ENCODE assay signal across 21 cellular contexts in genomic region chr7:100040575-100040974, GRCh38. TPM values are rescaled to one million over a fixed set of nuclear protein-coding genes. Genes with fewer than 3 reads are reported as not detected.
DNase-seq lines count a peak whose midpoint lies in the region; ATAC-seq and TF ChIP-seq lines count a peak whose summit lies in the region.
"Had no signal": no experiment of that assay in that cellular context is flagged by ENCODE, and none has a peak within 500 bp of the region (broad histone marks: within the 10 kb centered on the region; RNA-seq: fewer than 3 reads in every experiment).

No MANE protein-coding gene starts in this region.

- DNase-seq in activated CD8-positive, alpha-beta T cell treated with anti-CD3 and anti-CD28 coated beads, Interleukin-2, amount 10 ng/mL, durations not matched to agents 7 days and 5 days: peak; percentile 29
- DNase-seq in activated CD8-positive, alpha-beta T cell treated with anti-CD3 and anti-CD28 coated beads for 36 hours: no peak
- DNase-seq in naive thymus-derived CD8-positive, alpha-beta T cell: no peak
- DNase-seq in NK-92 (lab: John Stamatoyannopoulos, UW; ENCODE audit: unreplicated experiment): no peak
- no peak for DNase-seq in COR-L47 (lab: John Stamatoyannopoulos, UW)
- DNase-seq: 8988T; KG1; NCI-H1048; NCI-H146; NCI-H2081 treated with DMSO at 0.1 percent for 48 hours; NCI-H2227 treated with DMSO at 0.1 percent for 48 hours; NCI-H526 treated with DMSO at 0.1 percent for 48 hours; NK-92 treated with Interleukin-12 subunit alpha and Interleukin-12 subunit beta, amount 100 ng/mL, for 24 hours had no signal

- H3K9ac ChIP-seq in HUES48 (ENCODE audit: low read depth, low read length): no peak overlapping the region

- ATAC-seq in activated CD8-positive, alpha-beta T cell treated with anti-CD3 and anti-CD28 coated beads, Interleukin-2, amount 10 ng/mL, durations not matched to agents 7 days and 5 days: peak; percentile 56
- no peak for ATAC-seq in activated CD8-positive, alpha-beta T cell treated with anti-CD3 and anti-CD28 coated beads for 36 hours
- ATAC-seq in naive thymus-derived CD8-positive, alpha-beta T cell: peak; percentile 47 to 68
- no peak for ATAC-seq in GM21526 (IDR thresholded peaks at IDR 0.05; ENCODE audit: low FRiP score, unreplicated experiment)
- ATAC-seq: GM12878, HCT116 had no signal

- intact Hi-C loops in activated CD8-positive, alpha-beta T cell treated with anti-CD3 and anti-CD28 coated beads for 36 hours (cut with micrococcal nuclease): no loop called here

- peaks cover 4% of the 10 kb centered on the region for H3K9me3 ChIP-seq in HUES48 (ENCODE audit: control insufficient read depth, insufficient read depth, low read length)

- no peaks in the 10 kb centered on the region for H3K27me3 Mint-ChIP-seq in activated CD8-positive, alpha-beta T cell treated with anti-CD3 and anti-CD28 coated beads, Interleukin-2, amount 10 ng/mL, durations not matched to agents 7 days and 5 days (ENCODE audit: low read depth)
- H3K27me3 Mint-ChIP-seq in activated CD8-positive, alpha-beta T cell treated with anti-CD3 and anti-CD28 coated beads for 36 hours: no peaks in the 10 kb centered on the region
- no peaks in the 10 kb centered on the region for H3K27me3 Mint-ChIP-seq in naive thymus-derived CD8-positive, alpha-beta T cell

- peaks cover 18% of the 10 kb centered on the region for H3K36me3 Mint-ChIP-seq in activated CD8-positive, alpha-beta T cell treated with anti-CD3 and anti-CD28 coated beads, Interleukin-2, amount 10 ng/mL, durations not matched to agents 7 days and 5 days (ENCODE audit: low read depth)
- peaks cover 20% of the 10 kb centered on the region for H3K36me3 Mint-ChIP-seq in activated CD8-positive, alpha-beta T cell treated with anti-CD3 and anti-CD28 coated beads for 36 hours (ENCODE audit: low read depth)
- peaks cover 0 to 19% (median 6%) of the 10 kb centered on the region in 3 donors for H3K36me3 Mint-ChIP-seq in naive thymus-derived CD8-positive, alpha-beta T cell

- CTCF ChIA-PET in activated CD8-positive, alpha-beta T cell treated with anti-CD3 and anti-CD28 coated beads, Interleukin-2, amount 10 ng/mL, durations not matched to agents 7 days and 5 days (lab: Charles Lee): interaction anchor here (0.7 to 2.0 kb wide), 5 partner anchors 9 to 43 kb away, joined by 3 to 5 read pairs (median 3); partner anchors contain the start of gene ZSCAN21
- CTCF ChIA-PET in activated CD8-positive, alpha-beta T cell treated with anti-CD3 and anti-CD28 coated beads for 36 hours (lab: Charles Lee): interaction anchor here (1.3 kb wide), 1 partner anchor 11 kb away, joined by 3 read pairs; no protein-coding TSS in a partner anchor

- 0 out of 2 replicates have a peak overlapping the region, but pooled peaks have one; percentile 12 for H3K4me3 ChIP-seq in HUES48 (ENCODE audit: low read depth, low read length)
- H3K4me3 ChIP-seq: GM12878 had no signal

- H3K27ac ChIP-seq in HUES48 (ENCODE audit: low read depth, low read length): peak overlapping the region; percentile 69
- H3K27ac ChIP-seq in cingulate gyrus (ENCODE audit: low read depth, low read length): peak overlapping the region; percentile 39
- H3K27ac ChIP-seq: HL-60, RWPE1 had no signal

- POLR2A ChIA-PET in activated CD8-positive, alpha-beta T cell treated with anti-CD3 and anti-CD28 coated beads, Interleukin-2, amount 10 ng/mL, durations not matched to agents 7 days and 5 days (lab: Charles Lee): no interaction called here
- POLR2A ChIA-PET in activated CD8-positive, alpha-beta T cell treated with anti-CD3 and anti-CD28 coated beads for 36 hours (lab: Charles Lee): interaction anchor here (0.9 kb wide), 1 partner anchor 121 kb away, joined by 3 read pairs; the partner anchor contains the start of gene TRIM4
- POLR2A ChIA-PET in naive thymus-derived CD8-positive, alpha-beta T cell (lab: Charles Lee): interaction anchor here (0.6 to 1.9 kb wide), 2 partner anchors 9 to 29 kb away, joined by 5 to 7 read pairs; partner anchors contain the start of gene ZSCAN21

- peaks cover 16% of the 10 kb centered on the region for H3K36me3 ChIP-seq in HUES48 (ENCODE audit: control insufficient read depth, insufficient read depth, low read length)

- H3K27ac Mint-ChIP-seq in activated CD8-positive, alpha-beta T cell treated with anti-CD3 and anti-CD28 coated beads, Interleukin-2, amount 10 ng/mL, durations not matched to agents 7 days and 5 days: peak overlapping the region; percentile 44
- H3K27ac Mint-ChIP-seq in activated CD8-positive, alpha-beta T cell treated with anti-CD3 and anti-CD28 coated beads for 36 hours: no peak overlapping the region
- peak overlapping the region in 8 of 10 donors; percentile 20 to 70 (median 52) for H3K27ac Mint-ChIP-seq in naive thymus-derived CD8-positive, alpha-beta T cell

- no peak for TF ChIP-seq CTCF in activated CD8-positive, alpha-beta T cell treated with anti-CD3 and anti-CD28 coated beads for 36 hours (IDR thresholded peaks at IDR 0.05)

- H3K9me3 Mint-ChIP-seq in activated CD8-positive, alpha-beta T cell treated with anti-CD3 and anti-CD28 coated beads, Interleukin-2, amount 10 ng/mL, durations not matched to agents 7 days and 5 days (ENCODE audit: insufficient read depth): no peaks in the 10 kb centered on the region
- no peaks in the 10 kb centered on the region for H3K9me3 Mint-ChIP-seq in activated CD8-positive, alpha-beta T cell treated with anti-CD3 and anti-CD28 coated beads for 36 hours
- no peaks in the 10 kb centered on the region for H3K9me3 Mint-ChIP-seq in naive thymus-derived CD8-positive, alpha-beta T cell

- H3K4me1 Mint-ChIP-seq in activated CD8-positive, alpha-beta T cell treated with anti-CD3 and anti-CD28 coated beads, Interleukin-2, amount 10 ng/mL, durations not matched to agents 7 days and 5 days (ENCODE audit: low read depth): peaks cover 28% of the 10 kb centered on the region
- H3K4me1 Mint-ChIP-seq in activated CD8-positive, alpha-beta T cell treated with anti-CD3 and anti-CD28 coated beads for 36 hours (ENCODE audit: low read depth): peaks cover 20% of the 10 kb centered on the region
- peaks cover 5 to 24% (median 21%) of the 10 kb centered on the region in 4 donors for H3K4me1 Mint-ChIP-seq in naive thymus-derived CD8-positive, alpha-beta T cell

- H3K27me3 ChIP-seq in HUES48 (ENCODE audit: control insufficient read depth, insufficient read depth, low read length): no peaks in the 10 kb centered on the region

- H3K4me3 Mint-ChIP-seq in activated CD8-positive, alpha-beta T cell treated with anti-CD3 and anti-CD28 coated beads, Interleukin-2, amount 10 ng/mL, durations not matched to agents 7 days and 5 days: no peak overlapping the region
- H3K4me3 Mint-ChIP-seq in activated CD8-positive, alpha-beta T cell treated with anti-CD3 and anti-CD28 coated beads for 36 hours: no peak overlapping the region
- no peak overlapping the region for H3K4me3 Mint-ChIP-seq in naive thymus-derived CD8-positive, alpha-beta T cell
- H3K4me3 Mint-ChIP-seq: CD14-positive monocyte had no signal

- H3K4me1 ChIP-seq in HUES48 (ENCODE audit: control insufficient read depth, insufficient read depth, low read length): peaks cover 6% of the 10 kb centered on the region

RNA-seq across cellular contexts. Expression of gene ZSCAN21, which starts 9.0 kb away (rescaled TPM):
- 1 to 10 TPM; 5.8 to 7.5 TPM for total RNA-seq in activated CD8-positive, alpha-beta T cell treated with anti-CD3 and anti-CD28 coated beads, Interleukin-2, amount 10 ng/mL, durations not matched to agents 7 days and 5 days
- total RNA-seq in activated CD8-positive, alpha-beta T cell treated with anti-CD3 and anti-CD28 coated beads for 36 hours: 1 to 10 TPM; 6.3 to 6.9 TPM
- total RNA-seq in naive thymus-derived CD8-positive, alpha-beta T cell: 10 to 100 TPM in 1 of 2 experiments, 1 to 10 TPM in 1; 8.3 to 10.5 TPM
- polyA plus RNA-seq in naive thymus-derived CD8-positive, alpha-beta T cell: 10 to 100 TPM in 1 of 3 donors, 1 to 10 TPM in 2; 5.2 to 11.2 (median 8.2) TPM

RNA-seq across cellular contexts. Expression of gene ZKSCAN1, which starts 25.2 kb away (rescaled TPM):
- 10 to 100 TPM; 50.4 to 54.5 TPM for total RNA-seq in activated CD8-positive, alpha-beta T cell treated with anti-CD3 and anti-CD28 coated beads, Interleukin-2, amount 10 ng/mL, durations not matched to agents 7 days and 5 days
- total RNA-seq in activated CD8-positive, alpha-beta T cell treated with anti-CD3 and anti-CD28 coated beads for 36 hours: 10 to 100 TPM; 41.9 to 47.3 TPM
- 100 to 1,000 TPM; 104 to 108 TPM for total RNA-seq in naive thymus-derived CD8-positive, alpha-beta T cell
- polyA plus RNA-seq in naive thymus-derived CD8-positive, alpha-beta T cell: 10 to 100 TPM; 39.1 to 63.6 (median 47.1) TPM

RNA-seq across cellular contexts. Expression of gene ZNF3, which starts 40.9 kb away (rescaled TPM):
- total RNA-seq in activated CD8-positive, alpha-beta T cell treated with anti-CD3 and anti-CD28 coated beads, Interleukin-2, amount 10 ng/mL, durations not matched to agents 7 days and 5 days: 10 to 100 TPM; 20.9 to 21.8 TPM
- 10 to 100 TPM; 16.4 to 18.9 TPM for total RNA-seq in activated CD8-positive, alpha-beta T cell treated with anti-CD3 and anti-CD28 coated beads for 36 hours
- 10 to 100 TPM; 42.7 to 48.8 TPM for total RNA-seq in naive thymus-derived CD8-positive, alpha-beta T cell
- polyA plus RNA-seq in naive thymus-derived CD8-positive, alpha-beta T cell: 10 to 100 TPM; 17.4 to 28.4 (median 20.2) TPM

RNA-seq across cellular contexts. Expression of gene COPS6, which starts 48.2 kb away (rescaled TPM):
- total RNA-seq in activated CD8-positive, alpha-beta T cell treated with anti-CD3 and anti-CD28 coated beads, Interleukin-2, amount 10 ng/mL, durations not matched to agents 7 days and 5 days: 10 to 100 TPM; 74.0 to 78.3 TPM
- 10 to 100 TPM; 81.3 to 86.3 TPM for total RNA-seq in activated CD8-positive, alpha-beta T cell treated with anti-CD3 and anti-CD28 coated beads for 36 hours
- 10 to 100 TPM; 72.0 to 80.2 TPM for total RNA-seq in naive thymus-derived CD8-positive, alpha-beta T cell
- polyA plus RNA-seq in naive thymus-derived CD8-positive, alpha-beta T cell: 100 to 1,000 TPM; 107 to 145 (median 121) TPM

Comparison
In these comparisons a context has a peak if more than half of its experiments do, and no peak if none do; other contexts are left out.
1. ATAC-seq: peak in activated CD8-positive, alpha-beta T cell treated with anti-CD3 and anti-CD28 coated beads, Interleukin-2, amount 10 ng/mL, durations not matched to agents 7 days and 5 days (single experiment) and naive thymus-derived CD8-positive, alpha-beta T cell (2 of 2); none in activated CD8-positive, alpha-beta T cell treated with anti-CD3 and anti-CD28 coated beads for 36 hours (single experiment) and GM21526 (single experiment).